1 cellular context compared by ENCODE assay signal in genomic region chr14:95444132-95445129, GRCh38.
A peak's percentile ranks its signal among the peaks of the same experiment; 100 is the strongest.
TF ChIP-seq lines count a peak whose summit lies in the region.

No MANE protein-coding gene starts in this region.

TF ChIP-seq in HepG2, 621 proteins besides CTCF, POLR2A, EP300 and RAD21 (continued from another document and continues in another):
- peak; percentile 89; the same call in 1 of the 2 replicates for TF ChIP-seq AHDC1 (CRISPR knock-in tag; IDR thresholded peaks at IDR 0.05; ENCODE audit: borderline replicate concordance)
- TF ChIP-seq KLF13 (CRISPR knock-in tag; IDR thresholded peaks at IDR 0.05) = no peak
- TF ChIP-seq ZKSCAN5 (CRISPR knock-in tag; IDR thresholded peaks at IDR 0.05) = no peak
- no peak for TF ChIP-seq POGK (CRISPR knock-in tag; conservative IDR thresholded peaks at IDR 0.05)
- TF ChIP-seq ZBTB34 (CRISPR knock-in tag; IDR thresholded peaks at IDR 0.05) = no peak
- peak; percentile 52; the same call in 1 of the 2 replicates for TF ChIP-seq ZSCAN9 (CRISPR knock-in tag; IDR thresholded peaks at IDR 0.05; ENCODE audit: borderline replicate concordance)
- no peak for TF ChIP-seq ZNF543 (CRISPR knock-in tag; IDR thresholded peaks at IDR 0.05)
- no peak for TF ChIP-seq NFYB (CRISPR knock-in tag; IDR thresholded peaks at IDR 0.05)
- TF ChIP-seq HNRNPK (IDR thresholded peaks at IDR 0.05; ENCODE audit: low read depth, low read length, poor library complexity, severe bottlenecking) = no peak
- TF ChIP-seq ZNF672 (CRISPR knock-in tag; IDR thresholded peaks at IDR 0.05) = no peak
- TF ChIP-seq ZNF605 (CRISPR knock-in tag; IDR thresholded peaks at IDR 0.05) = peak; percentile 77
- TF ChIP-seq ARNTL (CRISPR knock-in tag; IDR thresholded peaks at IDR 0.05) = peak; percentile 59; the same call in 1 of the 2 replicates
- TF ChIP-seq POGZ (CRISPR knock-in tag; IDR thresholded peaks at IDR 0.05) = no peak
- peak; percentile 91 for TF ChIP-seq RARA (CRISPR knock-in tag; IDR thresholded peaks at IDR 0.05)
- TF ChIP-seq THRA (CRISPR knock-in tag; IDR thresholded peaks at IDR 0.05; ENCODE audit: borderline replicate concordance) = peak; percentile 94
- TF ChIP-seq SCMH1 (CRISPR knock-in tag; IDR thresholded peaks at IDR 0.05; ENCODE audit: borderline replicate concordance) = no peak
- TF ChIP-seq NR2F6 (IDR thresholded peaks at IDR 0.05) = peak; percentile 97
- TF ChIP-seq NR2F6 (CRISPR knock-in tag; IDR thresholded peaks at IDR 0.05) = peak; percentile 97
- no peak for TF ChIP-seq ARHGAP35 (CRISPR knock-in tag; IDR thresholded peaks at IDR 0.05; ENCODE audit: borderline replicate concordance)
- TF ChIP-seq ZNF513 (CRISPR knock-in tag; conservative IDR thresholded peaks at IDR 0.05) = no peak
- no peak for TF ChIP-seq NFAT5 (CRISPR knock-in tag; IDR thresholded peaks at IDR 0.05)
- TF ChIP-seq ZNF841 (CRISPR knock-in tag; IDR thresholded peaks at IDR 0.05; ENCODE audit: borderline replicate concordance) = no peak
- TF ChIP-seq ZNF570 (CRISPR knock-in tag; IDR thresholded peaks at IDR 0.05; ENCODE audit: borderline replicate concordance) = no peak
- TF ChIP-seq SRSF1 (optimal IDR thresholded peaks at IDR 0.05; ENCODE audit: low read depth, low read length) = no peak
- no peak for TF ChIP-seq PHB2 (IDR thresholded peaks at IDR 0.05; ENCODE audit: partially characterized antibody)
- TF ChIP-seq MIXL1 (CRISPR knock-in tag; IDR thresholded peaks at IDR 0.05) = peak; percentile 56; the same call in 1 of the 2 replicates
- no peak for TF ChIP-seq ZNF850 (CRISPR knock-in tag; conservative IDR thresholded peaks at IDR 0.05)
- peak; percentile 96 for TF ChIP-seq FOXP4 (CRISPR knock-in tag; IDR thresholded peaks at IDR 0.05)
- TF ChIP-seq ZZZ3 (CRISPR knock-in tag; IDR thresholded peaks at IDR 0.05; ENCODE audit: borderline replicate concordance) = no peak
- TF ChIP-seq ZNF101 (CRISPR knock-in tag; IDR thresholded peaks at IDR 0.05; ENCODE audit: borderline replicate concordance, low read depth) = no peak
